In genomic region chr16:2775765-2776499, GRCh38 we compare ENCODE assay signal across 8 cellular contexts. TPM values are rescaled to one million over a fixed set of nuclear protein-coding genes. Genes with fewer than 3 reads are reported as not detected.
DNase-seq lines count a peak whose midpoint lies in the region; ATAC-seq, FAIRE-seq and TF ChIP-seq lines count a peak whose summit lies in the region.

No MANE protein-coding gene starts in this region.

- H3K9me3 ChIP-seq in ascending aorta = no peaks in the 10 kb centered on the region
- no peaks in the 10 kb centered on the region for H3K9me3 ChIP-seq in keratinocyte (ENCODE audit: control insufficient read depth, low read depth, low read length)
- H3K9me3 ChIP-seq in subcutaneous abdominal adipose tissue (ENCODE audit: control insufficient read depth in 5 of 5, low read length in 5 of 5) = no peaks in the 10 kb centered on the region

- H4K20me1 ChIP-seq in keratinocyte (ENCODE audit: control insufficient read depth, extremely low read depth, insufficient read depth, low read length) = peaks cover 4% of the 10 kb centered on the region

- no peak for DNase-seq in Jurkat, Clone E6-1 (ENCODE audit: low read depth, low spot score)
- DNase-seq in ascending aorta (ENCODE audit: low spot score in 2 of 2) (no peak), keratinocyte (ENCODE audit: low read depth, low spot score) (no peak), NCI-H748 (lab: John Stamatoyannopoulos, UW; ENCODE audit: unreplicated experiment) (no peak), NOMO-1 treated with dmso at 0.1 percent for 144 hours (lab: John Stamatoyannopoulos, UW; ENCODE audit: unreplicated experiment) (no peak), NCI-H2227 treated with DMSO at 0.1 percent for 48 hours (lab: John Stamatoyannopoulos, UW) (no peak)

- H3K27me3 ChIP-seq in ascending aorta (no peaks in the 10 kb centered on the region), keratinocyte (ENCODE audit: control insufficient read depth, extremely low read depth, insufficient read depth, low read length) (no peaks in the 10 kb centered on the region), subcutaneous abdominal adipose tissue (ENCODE audit: control insufficient read depth in 5 of 5, insufficient read depth in 4 of 5, low read length in 5 of 5) (no peaks in the 10 kb centered on the region)

- H3K36me3 ChIP-seq in ascending aorta (peaks cover 27 to 28% of the 10 kb centered on the region in 2 donors), keratinocyte (ENCODE audit: control insufficient read depth in 2 of 2, extremely low read depth in 1 of 2, insufficient read depth in 2 of 2, low read length in 2 of 2) (peaks cover 25% of the 10 kb centered on the region in 2 experiments), subcutaneous abdominal adipose tissue (ENCODE audit: control insufficient read depth in 5 of 5, insufficient read depth in 5 of 5, low read length in 5 of 5) (peaks cover 0 to 42% (median 37%) of the 10 kb centered on the region in 5 donors)

- TF ChIP-seq CTCF in ascending aorta (IDR thresholded peaks at IDR 0.05) (no peak), keratinocyte (optimal IDR thresholded peaks at IDR 0.05 in 1 of 3, IDR thresholded peaks at IDR 0.05 in 1 of 3, conservative IDR thresholded peaks at IDR 0.05 in 1 of 3; ENCODE audit: extremely low read depth in 1 of 3, insufficient read depth in 2 of 3, low read length in 3 of 3) (no peak)

- H3K9me1 ChIP-seq in keratinocyte (ENCODE audit: control insufficient read depth, extremely low read depth, insufficient read depth, low read length) = no peaks in the 10 kb centered on the region

- peak overlapping the region; percentile 97 for H3K4me2 ChIP-seq in keratinocyte (ENCODE audit: control insufficient read depth, extremely low read depth, insufficient read depth, low read depth, low read length)

- intact Hi-C loops in ascending aorta (cut with DNase I) = loop anchor here (5.0 to 10.0 kb wide), 3 partner anchors 91 to 261 kb away; partner anchors contain the start of gene ATP6V0C

- ATAC-seq in HG02840 (IDR thresholded peaks at IDR 0.05; ENCODE audit: low FRiP score, unreplicated experiment) = no peak

- H3K9ac ChIP-seq in keratinocyte (ENCODE audit: control insufficient read depth, extremely low read depth, insufficient read depth, low read length) = peak overlapping the region; percentile 87
- H3K9ac ChIP-seq in subcutaneous abdominal adipose tissue (ENCODE audit: low read length in 5 of 5) = peak overlapping the region; percentile 72 to 85 (median 79)

- H2AFZ ChIP-seq in keratinocyte (ENCODE audit: control insufficient read depth, low read length) = no peak overlapping the region

- dilution Hi-C loops in keratinocyte (cut with MboI; ENCODE audit: extremely low pct_ligation_motif_present, low sequenced_read_pairs) = no loop called here

- no peak for FAIRE-seq in keratinocyte (lab: Jason Lieb, UNC)

- H3K4me3 ChIP-seq in Jurkat, Clone E6-1 (ENCODE audit: low read length) = peak overlapping the region; percentile 63
- H3K4me3 ChIP-seq in ascending aorta (peak overlapping the region; percentile 91 to 100), keratinocyte (ENCODE audit: control insufficient read depth in 2 of 3, extremely low read depth in 1 of 3, insufficient read depth in 2 of 3, low read depth in 1 of 3, low read length in 3 of 3) (peak overlapping the region; percentile 77 to 85 (median 78)), subcutaneous abdominal adipose tissue (ENCODE audit: low read depth in 1 of 5, low read length in 5 of 5) (peak overlapping the region; percentile 59 to 83 (median 80))

- H3K79me2 ChIP-seq in keratinocyte (ENCODE audit: control insufficient read depth, insufficient read depth, low read length) = peaks cover 28% of the 10 kb centered on the region

- peaks cover 9 to 17% of the 10 kb centered on the region in 2 donors for H3K4me1 ChIP-seq in ascending aorta
- peaks cover 16% of the 10 kb centered on the region for H3K4me1 ChIP-seq in keratinocyte (ENCODE audit: control insufficient read depth, extremely low read depth, insufficient read depth, low read length)
- peaks cover 12 to 43% (median 28%) of the 10 kb centered on the region in 5 donors for H3K4me1 ChIP-seq in subcutaneous abdominal adipose tissue (ENCODE audit: control insufficient read depth in 5 of 5, insufficient read depth in 5 of 5, low read length in 5 of 5)

- H3K27ac ChIP-seq in ascending aorta (peak overlapping the region; percentile 82 to 90), keratinocyte (ENCODE audit: control insufficient read depth, insufficient read depth, low read length) (peak overlapping the region; percentile 81), subcutaneous abdominal adipose tissue (ENCODE audit: low read depth, low read length) (peak overlapping the region; percentile 50)

RNA-seq across cellular contexts. Expression of gene ELOB, which starts 1.1 kb away (rescaled TPM):
- 675 TPM for polyA plus RNA-seq in Jurkat, Clone E6-1 (2012; ENCODE audit: insufficient read depth, insufficient read length)
- total RNA-seq in ascending aorta = 1,184 TPM
- 150 to 593 TPM (median 235 TPM) in 3 replicates for polyA plus RNA-seq in keratinocyte
- 204 TPM for polyA plus RNA-seq in keratinocyte (2011; ENCODE audit: low read depth)
- 166 and 381 TPM in 2 replicates for polyA plus RNA-seq in keratinocyte (2011; cell fraction: cytosol; rRNA removed)
- 77.1 and 78.3 TPM in 2 replicates for polyA plus RNA-seq in keratinocyte (2011; cell fraction: nucleus; rRNA removed)
- 427 and 463 TPM in 2 replicates for polyA plus RNA-seq in keratinocyte (2012; ENCODE audit: low replicate concordance)
- polyA minus RNA-seq in keratinocyte = 135 to 251 TPM (median 221 TPM) in 3 replicates
- 271 TPM for polyA minus RNA-seq in keratinocyte (2011; cell fraction: cytosol; rRNA and poly(A)+ RNA removed)
- polyA minus RNA-seq in keratinocyte (2011; cell fraction: nucleus; rRNA and poly(A)+ RNA removed) = 24.4 and 30.2 TPM in 2 replicates

RNA-seq across cellular contexts. Expression of gene PRSS33, which starts 11.4 kb away (rescaled TPM):
- polyA plus RNA-seq in Jurkat, Clone E6-1 (2012; ENCODE audit: insufficient read depth, insufficient read length) = not detected
- 15.4 TPM for total RNA-seq in ascending aorta
- not detected in 3 replicates for polyA plus RNA-seq in keratinocyte
- not detected for polyA plus RNA-seq in keratinocyte (2011; ENCODE audit: low read depth)
- polyA plus RNA-seq in keratinocyte (2011; cell fraction: cytosol; rRNA removed) = not detected in 2 replicates
- polyA plus RNA-seq in keratinocyte (2011; cell fraction: nucleus; rRNA removed) = not detected in 2 replicates
- polyA plus RNA-seq in keratinocyte (2012; ENCODE audit: low replicate concordance) = not detected in 2 replicates
- polyA minus RNA-seq in keratinocyte = not detected in 3 replicates
- not detected for polyA minus RNA-seq in keratinocyte (2011; cell fraction: cytosol; rRNA and poly(A)+ RNA removed)
- polyA minus RNA-seq in keratinocyte (2011; cell fraction: nucleus; rRNA and poly(A)+ RNA removed) = not detected in 2 replicates

RNA-seq across cellular contexts. Expression of gene PRSS41, which starts 22.3 kb away (rescaled TPM):
- polyA plus RNA-seq in Jurkat, Clone E6-1 (2012; ENCODE audit: insufficient read depth, insufficient read length) = not detected
- not detected for total RNA-seq in ascending aorta
- not detected in 3 replicates for polyA plus RNA-seq in keratinocyte
- polyA plus RNA-seq in keratinocyte (2011; ENCODE audit: low read depth) = not detected
- polyA plus RNA-seq in keratinocyte (2011; cell fraction: cytosol; rRNA removed) = not detected in 2 replicates
- not detected in 2 replicates for polyA plus RNA-seq in keratinocyte (2011; cell fraction: nucleus; rRNA removed)
- not detected in 2 replicates for polyA plus RNA-seq in keratinocyte (2012; ENCODE audit: low replicate concordance)
- not detected in 3 replicates for polyA minus RNA-seq in keratinocyte
- polyA minus RNA-seq in keratinocyte (2011; cell fraction: cytosol; rRNA and poly(A)+ RNA removed) = not detected
- polyA minus RNA-seq in keratinocyte (2011; cell fraction: nucleus; rRNA and poly(A)+ RNA removed) = not detected in 2 replicates

RNA-seq across cellular contexts. Expression of gene SRRM2, which starts 23.5 kb away (rescaled TPM):
- polyA plus RNA-seq in Jurkat, Clone E6-1 (2012; ENCODE audit: insufficient read depth, insufficient read length) = 481 TPM
- 359 TPM for total RNA-seq in ascending aorta
- polyA plus RNA-seq in keratinocyte = 74.1 to 120 TPM (median 101 TPM) in 3 replicates
- polyA plus RNA-seq in keratinocyte (2011; ENCODE audit: low read depth) = 217 TPM
- 78.2 and 121 TPM in 2 replicates for polyA plus RNA-seq in keratinocyte (2011; cell fraction: cytosol; rRNA removed)
- 884 and 1,047 TPM in 2 replicates for polyA plus RNA-seq in keratinocyte (2011; cell fraction: nucleus; rRNA removed)
- polyA plus RNA-seq in keratinocyte (2012; ENCODE audit: low replicate concordance) = 295 and 403 TPM in 2 replicates
- polyA minus RNA-seq in keratinocyte = 89.7 to 893 TPM (median 136 TPM) in 3 replicates
- polyA minus RNA-seq in keratinocyte (2011; cell fraction: cytosol; rRNA and poly(A)+ RNA removed) = 113 TPM
- 211 and 325 TPM in 2 replicates for polyA minus RNA-seq in keratinocyte (2011; cell fraction: nucleus; rRNA and poly(A)+ RNA removed)

RNA-seq across cellular contexts. Expression of gene PRSS21, which starts 41.1 kb away (rescaled TPM):
- 2.1 TPM for polyA plus RNA-seq in Jurkat, Clone E6-1 (2012; ENCODE audit: insufficient read depth, insufficient read length)
- not detected for total RNA-seq in ascending aorta
- polyA plus RNA-seq in keratinocyte = 0.52 to 1.0 TPM (median 0.99 TPM) in 3 replicates
- polyA plus RNA-seq in keratinocyte (2011; ENCODE audit: low read depth) = not detected
- polyA plus RNA-seq in keratinocyte (2011; cell fraction: cytosol; rRNA removed) = 0.84 and 1.3 TPM in 2 replicates
- 2.1 and 3.0 TPM in 2 replicates for polyA plus RNA-seq in keratinocyte (2011; cell fraction: nucleus; rRNA removed)
- polyA plus RNA-seq in keratinocyte (2012; ENCODE audit: low replicate concordance) = 0.66 and 1.7 TPM in 2 replicates
- 1.5 to 3.2 TPM in 2 of 3 replicates, not detected in the other for polyA minus RNA-seq in keratinocyte
- 4.6 TPM for polyA minus RNA-seq in keratinocyte (2011; cell fraction: cytosol; rRNA and poly(A)+ RNA removed)
- 1.3 and 1.7 TPM in 2 replicates for polyA minus RNA-seq in keratinocyte (2011; cell fraction: nucleus; rRNA and poly(A)+ RNA removed)
